In the genomic region with DNA sequence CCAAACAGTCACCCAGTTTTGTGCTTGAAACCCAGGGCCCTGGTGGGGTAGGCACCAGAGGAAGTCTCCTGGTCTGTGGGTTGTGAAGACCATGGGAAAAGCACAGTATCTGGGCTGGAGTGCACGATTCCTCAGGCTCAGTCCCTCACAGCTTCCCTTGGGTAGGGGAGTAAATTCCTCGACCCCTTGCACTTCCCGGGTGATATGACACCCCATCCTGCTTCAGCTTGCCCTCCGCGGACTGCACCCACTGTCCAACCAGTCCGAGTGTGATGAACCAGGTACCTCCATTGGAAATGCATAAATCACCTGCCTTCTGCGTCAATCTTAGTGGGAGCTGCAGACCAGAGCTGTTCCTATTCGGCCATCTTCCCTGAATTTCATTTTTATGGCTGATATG, we compare ENCODE assay signal across 1 cellular context.
TF ChIP-seq lines count a peak whose summit lies in the region.

No MANE protein-coding gene starts in this region.

TF ChIP-seq in H1, 55 proteins besides CTCF, POLR2A, EP300 and RAD21 (continued from another document):
- TF ChIP-seq, protein P1, sequence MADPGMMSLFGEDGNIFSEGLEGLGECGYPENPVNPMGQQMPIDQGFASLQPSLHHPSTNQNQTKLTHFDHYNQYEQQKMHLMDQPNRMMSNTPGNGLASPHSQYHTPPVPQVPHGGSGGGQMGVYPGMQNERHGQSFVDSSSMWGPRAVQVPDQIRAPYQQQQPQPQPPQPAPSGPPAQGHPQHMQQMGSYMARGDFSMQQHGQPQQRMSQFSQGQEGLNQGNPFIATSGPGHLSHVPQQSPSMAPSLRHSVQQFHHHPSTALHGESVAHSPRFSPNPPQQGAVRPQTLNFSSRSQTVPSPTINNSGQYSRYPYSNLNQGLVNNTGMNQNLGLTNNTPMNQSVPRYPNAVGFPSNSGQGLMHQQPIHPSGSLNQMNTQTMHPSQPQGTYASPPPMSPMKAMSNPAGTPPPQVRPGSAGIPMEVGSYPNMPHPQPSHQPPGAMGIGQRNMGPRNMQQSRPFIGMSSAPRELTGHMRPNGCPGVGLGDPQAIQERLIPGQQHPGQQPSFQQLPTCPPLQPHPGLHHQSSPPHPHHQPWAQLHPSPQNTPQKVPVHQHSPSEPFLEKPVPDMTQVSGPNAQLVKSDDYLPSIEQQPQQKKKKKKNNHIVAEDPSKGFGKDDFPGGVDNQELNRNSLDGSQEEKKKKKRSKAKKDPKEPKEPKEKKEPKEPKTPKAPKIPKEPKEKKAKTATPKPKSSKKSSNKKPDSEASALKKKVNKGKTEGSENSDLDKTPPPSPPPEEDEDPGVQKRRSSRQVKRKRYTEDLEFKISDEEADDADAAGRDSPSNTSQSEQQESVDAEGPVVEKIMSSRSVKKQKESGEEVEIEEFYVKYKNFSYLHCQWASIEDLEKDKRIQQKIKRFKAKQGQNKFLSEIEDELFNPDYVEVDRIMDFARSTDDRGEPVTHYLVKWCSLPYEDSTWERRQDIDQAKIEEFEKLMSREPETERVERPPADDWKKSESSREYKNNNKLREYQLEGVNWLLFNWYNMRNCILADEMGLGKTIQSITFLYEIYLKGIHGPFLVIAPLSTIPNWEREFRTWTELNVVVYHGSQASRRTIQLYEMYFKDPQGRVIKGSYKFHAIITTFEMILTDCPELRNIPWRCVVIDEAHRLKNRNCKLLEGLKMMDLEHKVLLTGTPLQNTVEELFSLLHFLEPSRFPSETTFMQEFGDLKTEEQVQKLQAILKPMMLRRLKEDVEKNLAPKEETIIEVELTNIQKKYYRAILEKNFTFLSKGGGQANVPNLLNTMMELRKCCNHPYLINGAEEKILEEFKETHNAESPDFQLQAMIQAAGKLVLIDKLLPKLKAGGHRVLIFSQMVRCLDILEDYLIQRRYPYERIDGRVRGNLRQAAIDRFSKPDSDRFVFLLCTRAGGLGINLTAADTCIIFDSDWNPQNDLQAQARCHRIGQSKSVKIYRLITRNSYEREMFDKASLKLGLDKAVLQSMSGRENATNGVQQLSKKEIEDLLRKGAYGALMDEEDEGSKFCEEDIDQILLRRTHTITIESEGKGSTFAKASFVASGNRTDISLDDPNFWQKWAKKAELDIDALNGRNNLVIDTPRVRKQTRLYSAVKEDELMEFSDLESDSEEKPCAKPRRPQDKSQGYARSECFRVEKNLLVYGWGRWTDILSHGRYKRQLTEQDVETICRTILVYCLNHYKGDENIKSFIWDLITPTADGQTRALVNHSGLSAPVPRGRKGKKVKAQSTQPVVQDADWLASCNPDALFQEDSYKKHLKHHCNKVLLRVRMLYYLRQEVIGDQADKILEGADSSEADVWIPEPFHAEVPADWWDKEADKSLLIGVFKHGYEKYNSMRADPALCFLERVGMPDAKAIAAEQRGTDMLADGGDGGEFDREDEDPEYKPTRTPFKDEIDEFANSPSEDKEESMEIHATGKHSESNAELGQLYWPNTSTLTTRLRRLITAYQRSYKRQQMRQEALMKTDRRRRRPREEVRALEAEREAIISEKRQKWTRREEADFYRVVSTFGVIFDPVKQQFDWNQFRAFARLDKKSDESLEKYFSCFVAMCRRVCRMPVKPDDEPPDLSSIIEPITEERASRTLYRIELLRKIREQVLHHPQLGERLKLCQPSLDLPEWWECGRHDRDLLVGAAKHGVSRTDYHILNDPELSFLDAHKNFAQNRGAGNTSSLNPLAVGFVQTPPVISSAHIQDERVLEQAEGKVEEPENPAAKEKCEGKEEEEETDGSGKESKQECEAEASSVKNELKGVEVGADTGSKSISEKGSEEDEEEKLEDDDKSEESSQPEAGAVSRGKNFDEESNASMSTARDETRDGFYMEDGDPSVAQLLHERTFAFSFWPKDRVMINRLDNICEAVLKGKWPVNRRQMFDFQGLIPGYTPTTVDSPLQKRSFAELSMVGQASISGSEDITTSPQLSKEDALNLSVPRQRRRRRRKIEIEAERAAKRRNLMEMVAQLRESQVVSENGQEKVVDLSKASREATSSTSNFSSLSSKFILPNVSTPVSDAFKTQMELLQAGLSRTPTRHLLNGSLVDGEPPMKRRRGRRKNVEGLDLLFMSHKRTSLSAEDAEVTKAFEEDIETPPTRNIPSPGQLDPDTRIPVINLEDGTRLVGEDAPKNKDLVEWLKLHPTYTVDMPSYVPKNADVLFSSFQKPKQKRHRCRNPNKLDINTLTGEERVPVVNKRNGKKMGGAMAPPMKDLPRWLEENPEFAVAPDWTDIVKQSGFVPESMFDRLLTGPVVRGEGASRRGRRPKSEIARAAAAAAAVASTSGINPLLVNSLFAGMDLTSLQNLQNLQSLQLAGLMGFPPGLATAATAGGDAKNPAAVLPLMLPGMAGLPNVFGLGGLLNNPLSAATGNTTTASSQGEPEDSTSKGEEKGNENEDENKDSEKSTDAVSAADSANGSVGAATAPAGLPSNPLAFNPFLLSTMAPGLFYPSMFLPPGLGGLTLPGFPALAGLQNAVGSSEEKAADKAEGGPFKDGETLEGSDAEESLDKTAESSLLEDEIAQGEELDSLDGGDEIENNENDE (IDR thresholded peaks at IDR 0.05; ENCODE audit: insufficient replicate concordance, low read length) = no peak
- TF ChIP-seq ZNF274 (IDR thresholded peaks at IDR 0.05; ENCODE audit: borderline replicate concordance, extremely low read depth, low read length) (no peak), ASH2L (IDR thresholded peaks at IDR 0.05; ENCODE audit: low read length) (no peak), RBBP5 (IDR thresholded peaks at IDR 0.05; ENCODE audit: borderline replicate concordance, low read depth, low read length) (no peak), SIX5 (IDR thresholded peaks at IDR 0.05; ENCODE audit: low read depth, low read length) (no peak), TBP (IDR thresholded peaks at IDR 0.05; ENCODE audit: low read depth, low read length) (no peak), GTF2F1 (IDR thresholded peaks at IDR 0.05; ENCODE audit: borderline replicate concordance, low read depth, low read length) (no peak)
